ENCODE assay signal across 8 cellular contexts in genomic region chr14:67819563-67820411, GRCh38. TPM values are rescaled to one million over a fixed set of nuclear protein-coding genes. Genes with fewer than 3 reads are reported as not detected.
A peak's percentile ranks its signal among the peaks of the same experiment; 100 is the strongest.
DNase-seq lines count a peak whose midpoint lies in the region; ATAC-seq and TF ChIP-seq lines count a peak whose summit lies in the region.

RAD51B (plus strand) TSS chr14:67819779.

- intact Hi-C loops in Caco-2 (cut with micrococcal nuclease; ENCODE audit: unreplicated experiment) = no loop called here

- H3K4me3 Mint-ChIP-seq in Caco-2 (ENCODE audit: unreplicated experiment) = peak within 1 kb of the TSS; percentile 99

- WGBS in HUES64 = 2% methylated on average over 28 of the region's 30 CpGs

- H3K4me3 ChIP-seq in Caco-2 (ENCODE audit: low read depth, low read length) (peak within 1 kb of the TSS; percentile 52), HUES64 (ENCODE audit: low read length) (peak within 1 kb of the TSS; percentile 69), OCI-LY3 (ENCODE audit: low read length) (peak within 1 kb of the TSS; percentile 90)

- TSS peak; percentile 28 for BruUV-seq in Caco-2 (replicated peaks; lab: Mats Ljungman, UMichigan)

- H3K9me3 Mint-ChIP-seq in Caco-2 (ENCODE audit: unreplicated experiment) = no peaks in the 10 kb centered on the region

- POLR2A ChIA-PET in Caco-2 (lab: Charles Lee) = interaction anchor here (0.6 kb wide), 1 partner anchor 10 kb away, joined by 5 read pairs; no protein-coding TSS in a partner anchor

- peaks cover 10% of the 10 kb centered on the region for H3K4me1 Mint-ChIP-seq in Caco-2 (ENCODE audit: low read depth, unreplicated experiment)

- TF ChIP-seq CTCF in Caco-2 (IDR thresholded peaks at IDR 0.05; ENCODE audit: insufficient read depth in 1 of 2, low read depth in 1 of 2, low read length in 1 of 2, severe bottlenecking in 1 of 2, unreplicated experiment in 1 of 2) (no peak), OCI-LY3 (IDR thresholded peaks at IDR 0.05; ENCODE audit: low read depth, low read length) (no peak)

- peaks cover 27% of the 10 kb centered on the region for H3K79me2 ChIP-seq in OCI-LY3 (ENCODE audit: low read length)

- ATAC-seq in GM21390 (IDR thresholded peaks at IDR 0.05; ENCODE audit: unreplicated experiment) = peak; percentile 47

- peak within 1 kb of the TSS; percentile 94 for H2AFZ ChIP-seq in OCI-LY3 (ENCODE audit: low read depth, low read length)

- H3K27ac Mint-ChIP-seq in Caco-2 (ENCODE audit: unreplicated experiment) = peak within 1 kb of the TSS; percentile 86

- H3K9ac ChIP-seq in HUES64 (ENCODE audit: low read depth, low read length) (peak within 1 kb of the TSS; percentile 78), OCI-LY3 (ENCODE audit: low read length) (peak within 1 kb of the TSS; percentile 97)

- H3K4me2 ChIP-seq in OCI-LY3 (ENCODE audit: low read length) = peak within 1 kb of the TSS; percentile 95

- H3K27ac ChIP-seq in HUES64 (ENCODE audit: low read depth, low read length) (peak within 1 kb of the TSS; percentile 14), OCI-LY3 (ENCODE audit: low read length) (peak within 1 kb of the TSS; percentile 82)

- H3K27me3 Mint-ChIP-seq in Caco-2 (ENCODE audit: insufficient read depth, unreplicated experiment) = no peaks in the 10 kb centered on the region

- H4K20me1 ChIP-seq in OCI-LY3 (ENCODE audit: insufficient read depth, low read length) = no peaks in the 10 kb centered on the region

- no peaks in the 10 kb centered on the region for H3K36me3 ChIP-seq in Caco-2 (ENCODE audit: control insufficient read depth, insufficient read depth, low read length)
- no peaks in the 10 kb centered on the region for H3K36me3 ChIP-seq in HUES64 (ENCODE audit: insufficient read depth, low read length)
- peaks cover 2% of the 10 kb centered on the region for H3K36me3 ChIP-seq in OCI-LY3 (replicated peaks; ENCODE audit: low read depth, low read length)

- CTCF ChIA-PET in Caco-2 (lab: Charles Lee) = interaction anchor here (0.7 kb wide), 1 partner anchor 475 kb away, joined by 3 read pairs; no protein-coding TSS in a partner anchor

- H3K4me1 ChIP-seq in Caco-2 (peaks cover 12% of the 10 kb centered on the region), HUES64 (ENCODE audit: insufficient read depth, low read length) (peaks cover 8% of the 10 kb centered on the region; the same call in 1 of the 2 replicates), OCI-LY3 (ENCODE audit: low read length) (peaks cover 33% of the 10 kb centered on the region)

- peaks cover 10% of the 10 kb centered on the region for H3K36me3 Mint-ChIP-seq in Caco-2 (ENCODE audit: insufficient read depth, unreplicated experiment)

- no peaks in the 10 kb centered on the region for H3K27me3 ChIP-seq in Caco-2 (replicated peaks; ENCODE audit: control insufficient read depth, insufficient read depth, low read length)
- H3K27me3 ChIP-seq in HUES64 (ENCODE audit: insufficient read depth, low read length) = no peaks in the 10 kb centered on the region
- no peaks in the 10 kb centered on the region for H3K27me3 ChIP-seq in OCI-LY3 (ENCODE audit: low read depth, low read length)

- no peaks in the 10 kb centered on the region for H3K9me3 ChIP-seq in Caco-2
- H3K9me3 ChIP-seq in HUES64 (ENCODE audit: insufficient read depth, low read depth, low read length) = no peaks in the 10 kb centered on the region
- no peaks in the 10 kb centered on the region for H3K9me3 ChIP-seq in OCI-LY3 (ENCODE audit: insufficient read depth, low read length)

- peak; percentile 83 to 88 for DNase-seq in Caco-2
- peak; percentile 83 for DNase-seq in activated CD8-positive, alpha-beta memory T cell treated with anti-CD3 and anti-CD28 coated beads, Interleukin-2, amount 50 U/mL, for 4 hours
- DNase-seq in epidermal melanocyte (ENCODE audit: insufficient read length, low spot score) = peak; percentile 66
- DNase-seq in midbrain (lab: John Stamatoyannopoulos, UW) = peak; percentile 86
- peak; percentile 73 to 76 for DNase-seq in stimulated activated CD8-positive, alpha-beta memory T cell treated with anti-CD3 and anti-CD28 coated beads, Interleukin-15, amount 100 ng/mL, for 48 hours (ENCODE audit: low read depth in 2 of 2)

RNA-seq across cellular contexts. Expression of gene RAD51B, which starts in this region (rescaled TPM):
- 16.7 and 22.4 TPM in 2 replicates for total RNA-seq in Caco-2 (2022)
- 4.1 TPM for polyA plus RNA-seq in HUES64 (2013, experiment 1 of 2)
- polyA plus RNA-seq in HUES64 (2013, experiment 2 of 2) = 10.1 TPM

Comparison
In these comparisons a context has a peak if more than half of its experiments do, and no peak if none do; other contexts are left out.
1. Peak in every context shown above with its lines: DNase-seq, ATAC-seq, H3K4me3 ChIP-seq and H3K27ac ChIP-seq.